15 cellular contexts compared by ENCODE assay signal in the genomic region with DNA sequence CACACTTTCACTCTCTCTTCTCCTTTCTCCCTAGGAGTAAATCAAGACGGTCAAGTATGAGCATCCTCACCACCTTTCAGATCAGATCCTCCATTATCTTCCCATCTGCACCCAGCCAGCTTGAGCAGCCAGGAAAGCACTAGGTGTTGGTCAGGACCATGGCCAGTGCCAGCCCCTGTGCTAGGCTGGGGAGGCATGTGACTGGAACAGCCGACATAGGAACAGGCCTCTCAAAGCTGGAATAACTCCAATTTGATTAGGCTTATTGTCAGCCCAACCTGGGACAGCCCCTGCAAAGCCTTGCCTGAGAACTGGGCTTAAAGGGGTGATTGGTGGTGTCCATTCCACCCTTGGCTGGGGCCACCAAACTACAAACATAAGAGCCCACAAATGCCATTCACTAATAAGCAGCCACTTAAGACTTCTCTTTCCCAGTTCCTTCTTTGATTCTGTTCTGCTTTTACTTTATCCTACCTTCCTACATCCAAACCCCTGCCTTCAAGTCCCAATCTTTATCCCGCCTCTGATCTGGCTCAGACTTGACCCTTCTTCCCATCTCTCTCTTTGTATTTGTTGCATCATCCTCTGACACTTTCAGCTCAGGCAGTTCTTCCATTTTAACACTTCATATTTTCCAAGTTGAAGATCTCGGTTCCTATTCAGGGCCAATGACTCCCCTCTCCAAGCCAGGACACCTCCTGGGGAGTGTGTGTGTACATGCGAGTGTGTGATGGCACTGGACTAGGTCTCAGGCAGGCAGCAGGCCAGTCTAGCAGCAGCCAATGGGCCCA. TPM values are rescaled to one million over a fixed set of nuclear protein-coding genes. Genes with fewer than 3 reads are reported as not detected.
DNase-seq lines count a peak whose midpoint lies in the region; ATAC-seq, FAIRE-seq and TF ChIP-seq lines count a peak whose summit lies in the region.
"Had no signal": no experiment of that assay in that cellular context is flagged by ENCODE, and none has a peak within 500 bp of the region (broad histone marks: within the 10 kb centered on the region; RNA-seq: fewer than 3 reads in every experiment).

No MANE protein-coding gene starts in this region.

- peaks cover 0 to 3% of the 10 kb centered on the region in 2 donors for H3K9me3 ChIP-seq in lung (ENCODE audit: control insufficient read depth in 2 of 2, insufficient read depth in 1 of 2, low read length in 1 of 2)
- no peaks in the 10 kb centered on the region for H3K9me3 ChIP-seq in CD8-positive, alpha-beta memory T cell (ENCODE audit: low read length)
- H3K9me3 ChIP-seq: MG63, thoracic aorta had no signal

- H3K27ac ChIP-seq in lung (ENCODE audit: low read depth in 1 of 2, low read length in 1 of 2) = no peak overlapping the region
- no peak overlapping the region for H3K27ac ChIP-seq in CD8-positive, alpha-beta memory T cell (ENCODE audit: low read depth, low read length)
- H3K27ac ChIP-seq: thoracic aorta had no signal

- H3K27me3 ChIP-seq in bronchial epithelial cell (ENCODE audit: control insufficient read depth, insufficient read depth, low read length) = no peaks in the 10 kb centered on the region
- H3K27me3 ChIP-seq in lung (ENCODE audit: control insufficient read depth, insufficient read depth) = no peaks in the 10 kb centered on the region
- H3K27me3 ChIP-seq in CD8-positive, alpha-beta memory T cell (ENCODE audit: insufficient read depth, low read length, poor library complexity, severe bottlenecking) = no peaks in the 10 kb centered on the region
- H3K27me3 ChIP-seq: MG63 had no signal

- no peak overlapping the region for H3K27ac Mint-ChIP-seq in CD8-positive, alpha-beta memory T cell

- H3K4me1 ChIP-seq in lung (ENCODE audit: control insufficient read depth in 2 of 2, insufficient read depth in 2 of 2, low read length in 2 of 2) = no peaks in the 10 kb centered on the region
- H3K4me1 ChIP-seq in CD8-positive, alpha-beta memory T cell (ENCODE audit: insufficient read depth, low read length) = no peaks in the 10 kb centered on the region

- no peak overlapping the region for H3K4me3 Mint-ChIP-seq in CD8-positive, alpha-beta memory T cell

- peak; percentile 48 for DNase-seq in EH (ENCODE audit: low read depth)
- peak; percentile 8 for DNase-seq in NAMALWA (ENCODE audit: low spot score)
- DNase-seq in bronchial epithelial cell (ENCODE audit: low read depth) = peak; percentile 33
- peak; percentile 26 for DNase-seq in lung (ENCODE audit: low spot score)
- no peak for DNase-seq in glomerular visceral epithelial cell (ENCODE audit: extremely low spot score)
- no peak for DNase-seq in GM19239 (ENCODE audit: insufficient read length, low spot score)
- DNase-seq in CD8-positive, alpha-beta memory T cell = no peak
- DNase-seq: activated effector memory CD4-positive, alpha-beta T cell treated with anti-CD3 and anti-CD28 coated beads, Interleukin-2, amount 50 U/mL, for 16 hours; DMS53; MG63; occipital lobe; stimulated activated CD4-positive, alpha-beta T cell treated with anti-CD3 and anti-CD28 coated beads, Interleukin-4, amount 100 ng/mL, for 24 hours had no signal

- TF ChIP-seq CTCF in bronchial epithelial cell (IDR thresholded peaks at IDR 0.05; ENCODE audit: insufficient read depth, low read length, severe bottlenecking) = no peak
- no peak for TF ChIP-seq CTCF in lung (IDR thresholded peaks at IDR 0.05; ENCODE audit: control extremely low read depth, extremely low read depth)

- no peaks in the 10 kb centered on the region for H3K9me3 Mint-ChIP-seq in CD8-positive, alpha-beta memory T cell

- POLR2A ChIA-PET in CD8-positive, alpha-beta memory T cell (lab: Charles Lee) = no interaction called here

- H3K27me3 Mint-ChIP-seq in CD8-positive, alpha-beta memory T cell = peaks cover 10 to 14% of the 10 kb centered on the region in 2 donors

- H3K36me3 Mint-ChIP-seq in CD8-positive, alpha-beta memory T cell = no peaks in the 10 kb centered on the region

- no peaks in the 10 kb centered on the region for H3K36me3 ChIP-seq in bronchial epithelial cell (ENCODE audit: control insufficient read depth, insufficient read depth, low read length)
- no peaks in the 10 kb centered on the region for H3K36me3 ChIP-seq in lung (ENCODE audit: control insufficient read depth in 2 of 2, insufficient read depth in 2 of 2, low read length in 2 of 2)
- H3K36me3 ChIP-seq in CD8-positive, alpha-beta memory T cell (ENCODE audit: insufficient read depth, low read length) = no peaks in the 10 kb centered on the region
- H3K36me3 ChIP-seq: MG63, thoracic aorta had no signal

- CTCF ChIA-PET in CD8-positive, alpha-beta memory T cell (lab: Charles Lee) = interaction anchor here (1.0 kb wide), 1 partner anchor 15 kb away, joined by 3 read pairs; no protein-coding TSS in a partner anchor

- no peak for ATAC-seq in lung (ENCODE audit: insufficient read depth, low FRiP score)
- no peak for ATAC-seq in GM21717 (IDR thresholded peaks at IDR 0.05; ENCODE audit: unreplicated experiment)

- H3K4me1 Mint-ChIP-seq in CD8-positive, alpha-beta memory T cell = no peaks in the 10 kb centered on the region

- 58 to 71% methylated on average over 5 of the region's 5 CpGs for WGBS in lung, 2 donors

- H3K4me3 ChIP-seq in bronchial epithelial cell (ENCODE audit: low read depth, low read length) (no peak overlapping the region), lung (no peak overlapping the region)
- H3K4me3 ChIP-seq in CD8-positive, alpha-beta memory T cell (ENCODE audit: low read length) = no peak overlapping the region
- H3K4me3 ChIP-seq: MG63, thoracic aorta had no signal

- FAIRE-seq in bronchial epithelial cell (lab: Jason Lieb, UNC) (no peak), GM19239 (lab: Jason Lieb, UNC) (no peak)
- FAIRE-seq: GM18507 had no signal

RNA-seq across cellular contexts. Expression of a gene that starts 4.5 kb away (rescaled TPM):
- total RNA-seq in bronchial epithelial cell (0.53 and 1.9 TPM in 2 replicates), lung (10 to 100 TPM in 1 of 2 donors, 1 to 10 TPM in 1; 1.6 to 10.7 TPM)
- 10 to 100 TPM in 1 of 2 donors, 1 to 10 TPM in 1; 7.4 to 48.0 TPM for polyA plus RNA-seq in lung
- total RNA-seq in CD8-positive, alpha-beta memory T cell = under 1 TPM; 0.44 to 0.73 TPM
- not detected for polyA plus RNA-seq in CD8-positive, alpha-beta memory T cell

RNA-seq across cellular contexts. Expression of a gene that starts 13.2 kb away (rescaled TPM):
- total RNA-seq in bronchial epithelial cell = not detected in 2 replicates
- 1 to 10 TPM; 1.2 TPM for total RNA-seq in lung
- 1 to 10 TPM; 1.2 to 2.2 TPM for polyA plus RNA-seq in lung
- not detected for total RNA-seq in CD8-positive, alpha-beta memory T cell
- polyA plus RNA-seq in CD8-positive, alpha-beta memory T cell = not detected
- total RNA-seq: occipital lobe had no signal

RNA-seq across cellular contexts. Expression of a gene that starts 33.6 kb away (rescaled TPM):
- total RNA-seq in bronchial epithelial cell (under 0.01 TPM in 1 of 2 replicates, not detected in the other), lung (1 to 10 TPM in 1 of 2 donors, under 1 TPM in 1; 0.65 to 1.4 TPM)
- polyA plus RNA-seq in lung = 1 to 10 TPM in 1 of 2 donors, under 1 TPM in 1; 0.06 to 4.4 TPM
- total RNA-seq in CD8-positive, alpha-beta memory T cell = 1 to 10 TPM in 1 of 2 experiments, under 1 TPM in 1; 0.95 to 1.2 TPM
- 1.4 TPM for polyA plus RNA-seq in CD8-positive, alpha-beta memory T cell
- total RNA-seq: occipital lobe had no signal

Comparison
In these comparisons a context has a peak if more than half of its experiments do, and no peak if none do; other contexts are left out.
1. DNase-seq: peak in EH (single experiment), NAMALWA (single experiment), bronchial epithelial cell (single experiment) and lung (single experiment); none in glomerular visceral epithelial cell (single experiment), GM19239 (single experiment) and CD8-positive, alpha-beta memory T cell (0 of 5).